ENCODE assay signal across 8 cellular contexts in the genomic region with DNA sequence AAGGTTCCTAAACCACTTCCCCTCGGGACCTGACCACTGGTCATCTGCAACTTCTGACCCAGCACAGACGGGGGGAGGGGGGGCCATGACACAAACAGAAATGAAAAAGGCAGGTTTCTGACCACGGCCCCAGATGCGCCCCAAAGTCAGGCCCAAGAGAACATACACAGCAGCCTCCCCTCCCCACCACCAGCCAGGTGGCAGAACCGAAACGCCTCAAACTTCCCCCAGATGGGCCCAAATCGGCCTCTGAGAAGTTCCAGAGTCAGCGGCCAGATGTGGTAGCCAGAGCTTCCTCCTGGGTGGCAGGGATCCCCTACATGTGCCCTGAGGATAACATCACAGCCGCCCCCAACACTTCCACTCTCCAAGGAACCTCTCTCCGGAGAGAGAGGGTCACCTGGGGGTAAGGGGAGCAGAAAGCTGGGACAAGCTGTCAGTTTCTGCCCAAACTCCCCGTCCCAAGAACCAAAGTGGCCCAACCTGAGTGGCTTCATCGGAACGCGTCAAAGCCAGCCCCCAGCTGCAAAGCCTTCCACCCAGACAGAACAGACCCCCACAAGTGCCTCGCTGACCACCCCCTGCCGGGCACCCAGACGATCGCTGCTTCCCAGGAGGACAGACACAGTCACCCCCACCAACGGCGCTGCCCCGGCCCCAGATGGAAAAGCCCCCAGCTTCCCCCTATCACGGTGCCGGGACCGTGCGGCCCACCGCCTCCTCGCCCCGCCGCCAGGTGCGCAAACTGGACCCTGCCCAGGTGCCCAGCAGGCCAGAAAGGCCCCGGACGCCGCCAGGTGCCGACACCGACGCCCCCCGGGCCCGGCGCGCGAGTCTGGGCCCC. TPM values are rescaled to one million over a fixed set of nuclear protein-coding genes. Genes with fewer than 3 reads are reported as not detected.
DNase-seq lines count a peak whose midpoint lies in the region; ATAC-seq and TF ChIP-seq lines count a peak whose summit lies in the region.

No MANE protein-coding gene starts in this region.

- H3K79me2 ChIP-seq in GM23338 (replicated peaks; ENCODE audit: insufficient read depth): peaks cover 49% of the 10 kb centered on the region

- ATAC-seq in GM23338: peak; percentile 3
- no peak for ATAC-seq in HG02981 (IDR thresholded peaks at IDR 0.05; ENCODE audit: unreplicated experiment)

- peaks cover 33% of the 10 kb centered on the region for H4K20me1 ChIP-seq in GM23338 (replicated peaks; ENCODE audit: insufficient read depth)

- intact Hi-C loops in activated CD4-positive, alpha-beta T cell treated with anti-CD3 and anti-CD28 coated beads, Interleukin-2, amount 10 ng/mL, durations not matched to agents 24 days and 14 days (cut with micrococcal nuclease): no loop called here

- peaks cover 4% of the 10 kb centered on the region; the same call in 1 of the 2 replicates for H3K4me1 ChIP-seq in GM23338 (ENCODE audit: insufficient read depth)

- H3K27me3 ChIP-seq in GM23338 (ENCODE audit: insufficient read depth): no peaks in the 10 kb centered on the region

- H3K27me3 Mint-ChIP-seq in GM23338 (ENCODE audit: insufficient read depth, low read depth, poor library complexity): peaks cover 17% of the 10 kb centered on the region
- peaks cover 1% of the 10 kb centered on the region for H3K27me3 Mint-ChIP-seq in activated CD4-positive, alpha-beta T cell treated with anti-CD3 and anti-CD28 coated beads, Interleukin-2, amount 10 ng/mL, durations not matched to agents 24 days and 14 days
- no peaks in the 10 kb centered on the region for H3K27me3 Mint-ChIP-seq in nephron (ENCODE audit: low read depth)

- H3K27ac Mint-ChIP-seq in GM23338 (peak overlapping the region; percentile 15; the same call in 1 of the 2 replicates), nephron (peak overlapping the region; percentile 83 to 94 (median 92))
- peak overlapping the region; percentile 86 for H3K27ac Mint-ChIP-seq in activated CD4-positive, alpha-beta T cell treated with anti-CD3 and anti-CD28 coated beads, Interleukin-2, amount 10 ng/mL, durations not matched to agents 24 days and 14 days

- peak overlapping the region; percentile 99 for H3K4me2 ChIP-seq in GM23338

- DNase-seq in GM23338 (ENCODE audit: low spot score) (peak; percentile 38), epithelial cell of prostate (ENCODE audit: low read depth, low spot score) (no peak), SW 1271 (lab: John Stamatoyannopoulos, UW) (no peak), SW480 (ENCODE audit: low spot score) (no peak)
- peak; percentile 76 for DNase-seq in activated CD4-positive, alpha-beta T cell treated with anti-CD3 and anti-CD28 coated beads, Interleukin-2, amount 10 ng/mL, durations not matched to agents 24 days and 14 days

- H3K9me3 Mint-ChIP-seq in GM23338: no peaks in the 10 kb centered on the region
- H3K9me3 Mint-ChIP-seq in activated CD4-positive, alpha-beta T cell treated with anti-CD3 and anti-CD28 coated beads, Interleukin-2, amount 10 ng/mL, durations not matched to agents 24 days and 14 days: no peaks in the 10 kb centered on the region
- no peaks in the 10 kb centered on the region for H3K9me3 Mint-ChIP-seq in nephron

- TF ChIP-seq CTCF in 22Rv1 (IDR thresholded peaks at IDR 0.05) (no peak; the same call in 1 of the 2 replicates), GM23338 (conservative IDR thresholded peaks at IDR 0.05; ENCODE audit: low read depth in 2 of 2) (no peak; a peak in 1 of 4 replicates), nephron (IDR thresholded peaks at IDR 0.05; ENCODE audit: unreplicated experiment in 3 of 3) (no peak)

- H3K4me1 Mint-ChIP-seq in GM23338 (peaks cover 11% of the 10 kb centered on the region), nephron (peaks cover 9% of the 10 kb centered on the region)
- peaks cover 16% of the 10 kb centered on the region for H3K4me1 Mint-ChIP-seq in activated CD4-positive, alpha-beta T cell treated with anti-CD3 and anti-CD28 coated beads, Interleukin-2, amount 10 ng/mL, durations not matched to agents 24 days and 14 days

- H3K4me3 Mint-ChIP-seq in GM23338 (peak overlapping the region; percentile 90), nephron (peak overlapping the region; percentile 91 to 95 (median 92))
- peak overlapping the region; percentile 91 for H3K4me3 Mint-ChIP-seq in activated CD4-positive, alpha-beta T cell treated with anti-CD3 and anti-CD28 coated beads, Interleukin-2, amount 10 ng/mL, durations not matched to agents 24 days and 14 days

- H3F3A ChIP-seq in GM23338 (replicated peaks; ENCODE audit: low read depth): peaks cover 12% of the 10 kb centered on the region

- peak overlapping the region; percentile 74 for H3K27ac ChIP-seq in 22Rv1
- no peak overlapping the region for H3K27ac ChIP-seq in GM23338 (ENCODE audit: low read depth)
- H3K27ac ChIP-seq in epithelial cell of prostate: peak overlapping the region; percentile 96

- H3K36me3 Mint-ChIP-seq in GM23338 (ENCODE audit: low read depth) (no peaks in the 10 kb centered on the region), nephron (ENCODE audit: low read depth) (no peaks in the 10 kb centered on the region)
- peaks cover 3% of the 10 kb centered on the region for H3K36me3 Mint-ChIP-seq in activated CD4-positive, alpha-beta T cell treated with anti-CD3 and anti-CD28 coated beads, Interleukin-2, amount 10 ng/mL, durations not matched to agents 24 days and 14 days (ENCODE audit: low read depth)

- no peak overlapping the region for H2AFZ ChIP-seq in GM23338

- H3K36me3 ChIP-seq in GM23338 (ENCODE audit: insufficient read depth): no peaks in the 10 kb centered on the region

- peak overlapping the region; percentile 87 for H3K4me3 ChIP-seq in GM23338

- no peaks in the 10 kb centered on the region for H3K9me2 ChIP-seq in GM23338 (ENCODE audit: insufficient read depth)

TF ChIP-seq in GM23338, 12 proteins besides CTCF, POLR2A, EP300 and RAD21 (continues in another document):
- no peak for TF ChIP-seq NANOG (IDR thresholded peaks at IDR 0.05; ENCODE audit: borderline replicate concordance)
- TF ChIP-seq EZH2phosphoT487 (IDR thresholded peaks at IDR 0.05; ENCODE audit: unreplicated experiment): no peak
- no peak for TF ChIP-seq POLR2AphosphoS5 (IDR thresholded peaks at IDR 0.05; ENCODE audit: low read depth)
- TF ChIP-seq CREB1 (CRISPR knock-in tag; IDR thresholded peaks at IDR 0.05; ENCODE audit: low read depth): no peak

RNA-seq across cellular contexts. Expression of gene ELL, which starts 0.8 kb away (rescaled TPM):
- 16.2 and 20.1 TPM in 2 replicates for total RNA-seq in GM23338 (2014; rRNA removed; shearing (Covaris generic))
- polyA plus RNA-seq in GM23338 (2016; fragmentation: Nextera tagmentation; extraction: Ambion mirVana): 9.1 and 11.3 TPM in 2 replicates
- 25.5 and 27.8 TPM in 2 replicates for total RNA-seq in activated CD4-positive, alpha-beta T cell treated with anti-CD3 and anti-CD28 coated beads, Interleukin-2, amount 10 ng/mL, durations not matched to agents 24 days and 14 days

RNA-seq across cellular contexts. Expression of gene FKBP8, which starts 22.3 kb away (rescaled TPM):
- 291 and 367 TPM in 2 replicates for total RNA-seq in GM23338 (2014; rRNA removed; shearing (Covaris generic))
- polyA plus RNA-seq in GM23338 (2016; fragmentation: Nextera tagmentation; extraction: Ambion mirVana): 158 and 164 TPM in 2 replicates
- 170 and 173 TPM in 2 replicates for total RNA-seq in activated CD4-positive, alpha-beta T cell treated with anti-CD3 and anti-CD28 coated beads, Interleukin-2, amount 10 ng/mL, durations not matched to agents 24 days and 14 days

RNA-seq across cellular contexts. Expression of gene KXD1, which starts 36.6 kb away (rescaled TPM):
- 162 and 164 TPM in 2 replicates for total RNA-seq in GM23338 (2014; rRNA removed; shearing (Covaris generic))
- 108 and 111 TPM in 2 replicates for polyA plus RNA-seq in GM23338 (2016; fragmentation: Nextera tagmentation; extraction: Ambion mirVana)
- 124 and 134 TPM in 2 replicates for total RNA-seq in activated CD4-positive, alpha-beta T cell treated with anti-CD3 and anti-CD28 coated beads, Interleukin-2, amount 10 ng/mL, durations not matched to agents 24 days and 14 days

RNA-seq across cellular contexts. Expression of gene UBA52, which starts 50.6 kb away (rescaled TPM):
- total RNA-seq in GM23338 (2014; rRNA removed; shearing (Covaris generic)): 627 and 649 TPM in 2 replicates
- 1,301 and 1,361 TPM in 2 replicates for polyA plus RNA-seq in GM23338 (2016; fragmentation: Nextera tagmentation; extraction: Ambion mirVana)
- 1,581 and 1,604 TPM in 2 replicates for total RNA-seq in activated CD4-positive, alpha-beta T cell treated with anti-CD3 and anti-CD28 coated beads, Interleukin-2, amount 10 ng/mL, durations not matched to agents 24 days and 14 days

Comparison
In these comparisons a context has a peak if more than half of its experiments do, and no peak if none do; other contexts are left out.
1. DNase-seq: peak in GM23338 (single experiment) and activated CD4-positive, alpha-beta T cell treated with anti-CD3 and anti-CD28 coated beads, Interleukin-2, amount 10 ng/mL, durations not matched to agents 24 days and 14 days (single experiment); none in epithelial cell of prostate (single experiment), SW 1271 (0 of 2) and SW480 (single experiment).
2. H3K27ac Mint-ChIP-seq: peak in every context shown above with its lines; median percentile 92 in nephron; 86 in activated CD4-positive, alpha-beta T cell treated with anti-CD3 and anti-CD28 coated beads, Interleukin-2, amount 10 ng/mL, durations not matched to agents 24 days and 14 days; 15 in GM23338.
3. Peak in every context shown above with its lines, with median percentiles within 50 percentile points of each other: H3K4me3 Mint-ChIP-seq.